13 cellular contexts compared by ENCODE assay signal in the genomic region with DNA sequence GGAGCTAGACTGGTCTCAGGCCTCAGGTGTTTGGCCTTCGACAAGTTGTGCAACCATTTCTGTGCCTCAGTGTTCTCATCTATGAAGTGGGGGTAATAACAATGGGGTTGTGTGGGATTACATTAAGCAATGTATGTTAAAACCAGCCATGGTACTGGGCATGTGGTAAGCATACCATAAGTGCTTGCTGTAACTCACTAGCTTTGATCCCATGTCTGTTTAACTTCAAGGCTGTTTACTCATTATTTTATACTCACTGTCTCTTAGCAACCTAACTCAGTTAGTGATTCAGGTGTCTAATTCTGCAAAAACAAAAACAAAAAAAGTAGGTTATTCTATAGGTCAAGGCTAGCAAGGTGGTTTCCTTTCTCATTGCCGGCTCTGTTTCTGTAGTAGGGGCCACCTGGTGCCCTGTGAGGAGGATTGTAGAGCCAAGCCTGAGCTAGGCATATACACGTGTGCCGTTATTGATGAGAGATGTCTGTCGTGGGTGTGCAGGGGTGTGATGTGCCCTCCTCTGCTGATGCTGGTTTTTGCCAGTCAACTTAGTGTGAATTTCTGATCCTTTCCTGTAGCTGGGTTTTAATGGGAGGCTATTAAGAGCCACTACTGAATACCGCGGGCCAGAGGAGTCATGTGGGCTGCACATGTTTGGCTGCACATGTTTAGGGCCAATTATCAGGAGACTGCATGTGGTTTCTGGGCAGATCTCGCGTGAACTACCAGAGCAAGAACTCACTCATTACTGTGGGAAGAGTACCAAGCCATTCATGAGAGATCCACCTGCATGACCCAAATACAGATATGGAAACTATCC. TPM values are rescaled to one million over a fixed set of nuclear protein-coding genes. Genes with fewer than 3 reads are reported as not detected.
DNase-seq lines count a peak whose midpoint lies in the region; ATAC-seq and TF ChIP-seq lines count a peak whose summit lies in the region.
"Had no signal": no experiment of that assay in that cellular context is flagged by ENCODE, and none has a peak within 500 bp of the region (broad histone marks: within the 10 kb centered on the region; RNA-seq: fewer than 3 reads in every experiment).

No MANE protein-coding gene starts in this region.

- no peak overlapping the region for H3K4me3 ChIP-seq in NB4 (ENCODE audit: low read depth, low read length)
- H3K4me3 ChIP-seq in neural progenitor cell, result no peak overlapping the region
- H3K4me3 ChIP-seq: suprapubic skin had no signal

- ATAC-seq in GM19324 (IDR thresholded peaks at IDR 0.05; ENCODE audit: low FRiP score, unreplicated experiment), result no peak
- ATAC-seq in Right ventricle myocardium inferior, result no peak

- intact Hi-C loops in CD14-positive monocyte (cut with micrococcal nuclease) (loop anchor here (5.0 kb wide), 5 partner anchors 52 to 83 kb away; no protein-coding TSS in a partner anchor), Right ventricle myocardium inferior (cut with DNase I) (loop anchor here (2.0 kb wide), 1 partner anchor 78 kb away; no protein-coding TSS in a partner anchor)

- H3K9ac ChIP-seq in neural progenitor cell, result no peak overlapping the region
- H3K9ac ChIP-seq: KMS-11 had no signal

- H3K27me3 Mint-ChIP-seq in CD14-positive monocyte (ENCODE audit: low read depth in 3 of 3), result peaks cover 0 to 3% (median 2%) of the 10 kb centered on the region in 3 donors
- no peaks in the 10 kb centered on the region for H3K27me3 Mint-ChIP-seq in neural progenitor cell (ENCODE audit: insufficient read depth, low read depth)

- H3K27ac ChIP-seq in caudate nucleus (ENCODE audit: low read depth, low read length) (peak overlapping the region; percentile 3), neural progenitor cell (no peak overlapping the region)
- H3K27ac ChIP-seq: KMS-11, suprapubic skin had no signal

- H4K20me1 ChIP-seq in neural progenitor cell (ENCODE audit: low read depth), result no peaks in the 10 kb centered on the region

- TF ChIP-seq POLR2A in NB4 (IDR thresholded peaks at IDR 0.05; ENCODE audit: extremely low read depth, insufficient read length), result no peak

- H3K4me2 ChIP-seq in neural progenitor cell, result no peak overlapping the region
- H3K4me2 ChIP-seq: KMS-11 had no signal

- H3K27me3 ChIP-seq in neural progenitor cell, result no peaks in the 10 kb centered on the region
- H3K27me3 ChIP-seq: suprapubic skin had no signal

- H3K9me3 Mint-ChIP-seq in CD14-positive monocyte, result peaks cover 0 to 5% (median 0%) of the 10 kb centered on the region in 7 donors
- H3K9me3 Mint-ChIP-seq in neural progenitor cell, result peaks cover 9% of the 10 kb centered on the region

- DNase-seq in CD14-positive monocyte (ENCODE audit: low spot score), result no peak
- DNase-seq in NB4 (ENCODE audit: low read depth), result peak; percentile 38
- DNase-seq in caudate nucleus (lab: John Stamatoyannopoulos, UW), result peak in 2 of 61 donors; percentile 34 to 39
- no peak for DNase-seq in neural progenitor cell (ENCODE audit: low spot score)
- DNase-seq in Right ventricle myocardium inferior (ENCODE audit: missing footprints), result no peak
- DNase-seq in NCI-H2171 (lab: John Stamatoyannopoulos, UW), result no peak
- no peak for DNase-seq in NCI-H345 treated with DMSO at 0.1 percent for 48 hours (lab: John Stamatoyannopoulos, UW; ENCODE audit: unreplicated experiment)
- DNase-seq: activated CD8-positive, alpha-beta memory T cell treated with anti-CD3 and anti-CD28 coated beads, Interleukin-2, amount 50 U/mL, for 48 hours; hippocampal formation; NCI-H510A treated with DMSO at 0.1 percent for 48 hours had no signal

- H3K79me2 ChIP-seq in neural progenitor cell (ENCODE audit: low read depth), result no peaks in the 10 kb centered on the region

- H3K9me3 ChIP-seq in neural progenitor cell (ENCODE audit: low read depth), result no peaks in the 10 kb centered on the region
- H3K9me3 ChIP-seq: suprapubic skin had no signal

- TF ChIP-seq CTCF in CD14-positive monocyte (IDR thresholded peaks at IDR 0.05) (no peak), NB4 (IDR thresholded peaks at IDR 0.05; ENCODE audit: low read depth, low read length) (no peak), neural progenitor cell (IDR thresholded peaks at IDR 0.05) (no peak)

- no peaks in the 10 kb centered on the region for H3F3A ChIP-seq in neural progenitor cell (ENCODE audit: low read depth)

- H3K4me1 Mint-ChIP-seq in CD14-positive monocyte, result peaks cover 34% of the 10 kb centered on the region
- H3K4me1 Mint-ChIP-seq in neural progenitor cell, result peaks cover 52% of the 10 kb centered on the region

- H3K4me1 ChIP-seq in neural progenitor cell, result peaks cover 20% of the 10 kb centered on the region

- H2AFZ ChIP-seq in neural progenitor cell (replicated peaks), result no peak overlapping the region

- peak overlapping the region in 5 of 7 donors; percentile 68 to 92 (median 89) for H3K27ac Mint-ChIP-seq in CD14-positive monocyte
- H3K27ac Mint-ChIP-seq in neural progenitor cell, result peak overlapping the region; percentile 14

- H3K36me3 Mint-ChIP-seq in CD14-positive monocyte, result peaks cover 3 to 24% of the 10 kb centered on the region in 2 donors
- H3K36me3 Mint-ChIP-seq in neural progenitor cell, result peaks cover 4% of the 10 kb centered on the region

- H3K4me3 Mint-ChIP-seq in CD14-positive monocyte (no peak overlapping the region), neural progenitor cell (no peak overlapping the region)

- no peaks in the 10 kb centered on the region for H3K36me3 ChIP-seq in neural progenitor cell
- H3K36me3 ChIP-seq: suprapubic skin had no signal

RNA-seq across cellular contexts. Expression of gene EEPD1, which starts 56.2 kb away (rescaled TPM):
- 10 to 100 TPM in 1 of 2 donors, 1 to 10 TPM in 1; 8.6 to 12.6 TPM for polyA plus RNA-seq in CD14-positive monocyte
- 1.1 and 6.5 TPM in 2 replicates for total RNA-seq in neural progenitor cell (ENCODE audit: low replicate concordance)
- 11.5 TPM for total RNA-seq in Right ventricle myocardium inferior
